In the genomic region with DNA sequence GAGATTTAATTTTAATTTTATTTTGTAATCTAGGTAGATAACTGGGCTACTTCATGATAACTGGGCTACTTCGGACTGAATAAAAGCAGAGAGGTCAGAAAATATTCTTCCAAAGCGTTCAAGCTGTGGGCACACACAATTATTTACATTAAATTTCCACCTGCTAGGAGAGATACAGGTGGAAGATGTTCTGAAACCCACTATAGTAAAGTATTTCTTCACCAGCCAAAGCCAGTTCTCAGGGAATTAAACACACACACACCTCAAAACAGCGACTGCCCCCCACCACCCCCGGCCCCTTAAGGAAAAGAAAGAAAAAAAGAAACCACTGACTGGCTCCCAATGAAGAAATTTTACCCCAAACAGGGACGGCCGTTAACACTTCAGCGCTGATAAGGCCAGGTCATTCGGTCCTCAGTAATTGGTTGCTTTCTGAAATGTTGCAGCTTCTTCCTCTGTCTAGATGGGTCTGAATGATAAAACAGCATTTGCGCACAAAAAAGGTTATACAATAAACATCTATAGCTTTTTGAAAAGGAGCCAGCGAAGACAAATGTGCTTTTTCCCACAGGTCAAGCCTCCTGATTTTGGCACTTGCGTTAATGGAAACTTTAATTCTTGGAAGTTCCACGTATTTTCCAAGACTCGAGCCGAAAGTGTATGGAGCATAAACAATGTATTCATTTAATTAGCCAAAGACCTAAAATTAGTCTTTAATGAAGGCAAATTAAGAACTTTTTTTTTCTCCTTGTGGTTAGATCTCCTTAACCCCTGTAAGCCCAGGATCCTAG, we compare ENCODE assay signal across 2 cellular contexts.
A peak's percentile ranks its signal among the peaks of the same experiment; 100 is the strongest.
TF ChIP-seq lines count a peak whose summit lies in the region.

No MANE protein-coding gene starts in this region.

TF ChIP-seq in IMR-90, 13 proteins besides CTCF, POLR2A, EP300 and RAD21 (continued from another document):
- TF ChIP-seq, protein P1, sequence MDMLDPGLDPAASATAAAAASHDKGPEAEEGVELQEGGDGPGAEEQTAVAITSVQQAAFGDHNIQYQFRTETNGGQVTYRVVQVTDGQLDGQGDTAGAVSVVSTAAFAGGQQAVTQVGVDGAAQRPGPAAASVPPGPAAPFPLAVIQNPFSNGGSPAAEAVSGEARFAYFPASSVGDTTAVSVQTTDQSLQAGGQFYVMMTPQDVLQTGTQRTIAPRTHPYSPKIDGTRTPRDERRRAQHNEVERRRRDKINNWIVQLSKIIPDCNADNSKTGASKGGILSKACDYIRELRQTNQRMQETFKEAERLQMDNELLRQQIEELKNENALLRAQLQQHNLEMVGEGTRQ (IDR thresholded peaks at IDR 0.05; ENCODE audit: low read depth, low read length), result no peak
- TF ChIP-seq FOS (IDR thresholded peaks at IDR 0.05; ENCODE audit: low read depth, low read length) (no peak), MAFK (IDR thresholded peaks at IDR 0.05; ENCODE audit: low read depth, low read length) (no peak), RFX5 (IDR thresholded peaks at IDR 0.05; ENCODE audit: low read depth, low read length) (no peak), MAZ (IDR thresholded peaks at IDR 0.05; ENCODE audit: borderline replicate concordance, low read depth, low read length) (no peak), SMC3 (IDR thresholded peaks at IDR 0.05; ENCODE audit: low read depth, low read length) (no peak), BHLHE40 (IDR thresholded peaks at IDR 0.05; ENCODE audit: low read depth, low read length) (no peak)
- TF ChIP-seq, protein P2, sequence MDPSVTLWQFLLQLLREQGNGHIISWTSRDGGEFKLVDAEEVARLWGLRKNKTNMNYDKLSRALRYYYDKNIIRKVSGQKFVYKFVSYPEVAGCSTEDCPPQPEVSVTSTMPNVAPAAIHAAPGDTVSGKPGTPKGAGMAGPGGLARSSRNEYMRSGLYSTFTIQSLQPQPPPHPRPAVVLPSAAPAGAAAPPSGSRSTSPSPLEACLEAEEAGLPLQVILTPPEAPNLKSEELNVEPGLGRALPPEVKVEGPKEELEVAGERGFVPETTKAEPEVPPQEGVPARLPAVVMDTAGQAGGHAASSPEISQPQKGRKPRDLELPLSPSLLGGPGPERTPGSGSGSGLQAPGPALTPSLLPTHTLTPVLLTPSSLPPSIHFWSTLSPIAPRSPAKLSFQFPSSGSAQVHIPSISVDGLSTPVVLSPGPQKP (IDR thresholded peaks at IDR 0.05; ENCODE audit: borderline replicate concordance, low read depth, low read length), result no peak

TF ChIP-seq in liver, 16 proteins besides CTCF, POLR2A, EP300 and RAD21 (continued from another document):
- TF ChIP-seq, protein P3, sequence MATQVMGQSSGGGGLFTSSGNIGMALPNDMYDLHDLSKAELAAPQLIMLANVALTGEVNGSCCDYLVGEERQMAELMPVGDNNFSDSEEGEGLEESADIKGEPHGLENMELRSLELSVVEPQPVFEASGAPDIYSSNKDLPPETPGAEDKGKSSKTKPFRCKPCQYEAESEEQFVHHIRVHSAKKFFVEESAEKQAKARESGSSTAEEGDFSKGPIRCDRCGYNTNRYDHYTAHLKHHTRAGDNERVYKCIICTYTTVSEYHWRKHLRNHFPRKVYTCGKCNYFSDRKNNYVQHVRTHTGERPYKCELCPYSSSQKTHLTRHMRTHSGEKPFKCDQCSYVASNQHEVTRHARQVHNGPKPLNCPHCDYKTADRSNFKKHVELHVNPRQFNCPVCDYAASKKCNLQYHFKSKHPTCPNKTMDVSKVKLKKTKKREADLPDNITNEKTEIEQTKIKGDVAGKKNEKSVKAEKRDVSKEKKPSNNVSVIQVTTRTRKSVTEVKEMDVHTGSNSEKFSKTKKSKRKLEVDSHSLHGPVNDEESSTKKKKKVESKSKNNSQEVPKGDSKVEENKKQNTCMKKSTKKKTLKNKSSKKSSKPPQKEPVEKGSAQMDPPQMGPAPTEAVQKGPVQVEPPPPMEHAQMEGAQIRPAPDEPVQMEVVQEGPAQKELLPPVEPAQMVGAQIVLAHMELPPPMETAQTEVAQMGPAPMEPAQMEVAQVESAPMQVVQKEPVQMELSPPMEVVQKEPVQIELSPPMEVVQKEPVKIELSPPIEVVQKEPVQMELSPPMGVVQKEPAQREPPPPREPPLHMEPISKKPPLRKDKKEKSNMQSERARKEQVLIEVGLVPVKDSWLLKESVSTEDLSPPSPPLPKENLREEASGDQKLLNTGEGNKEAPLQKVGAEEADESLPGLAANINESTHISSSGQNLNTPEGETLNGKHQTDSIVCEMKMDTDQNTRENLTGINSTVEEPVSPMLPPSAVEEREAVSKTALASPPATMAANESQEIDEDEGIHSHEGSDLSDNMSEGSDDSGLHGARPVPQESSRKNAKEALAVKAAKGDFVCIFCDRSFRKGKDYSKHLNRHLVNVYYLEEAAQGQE (IDR thresholded peaks at IDR 0.05), result no peak
- no peak for TF ChIP-seq HNF4A (conservative IDR thresholded peaks at IDR 0.05)
- peak; percentile 7 for TF ChIP-seq YY1 (IDR thresholded peaks at IDR 0.05)
